ENCODE assay signal across 2 cellular contexts in genomic region chr11:64183890-64184289, GRCh38.
TF ChIP-seq lines count a peak whose summit lies in the region.

No MANE protein-coding gene starts in this region.

TF ChIP-seq in A549, 52 proteins besides CTCF, POLR2A, EP300 and RAD21 (continued from another document):
- TF ChIP-seq MAX (IDR thresholded peaks at IDR 0.05) (no peak), ZSCAN20 (CRISPR knock-in tag; IDR thresholded peaks at IDR 0.05) (no peak), GATA3 (IDR thresholded peaks at IDR 0.05; ENCODE audit: borderline replicate concordance) (no peak)
TF ChIP-seq in A549: peak in this region for 0.

TF ChIP-seq in WTC11, 78 proteins besides CTCF, POLR2A, EP300 and RAD21 (continued from another document):
- TF ChIP-seq PRDM15 (CRISPR knock-in tag; IDR thresholded peaks at IDR 0.05), result no peak
- TF ChIP-seq ZNF416 (CRISPR knock-in tag; IDR thresholded peaks at IDR 0.05), result no peak
- no peak for TF ChIP-seq ZSCAN18 (CRISPR knock-in tag; IDR thresholded peaks at IDR 0.05)
- TF ChIP-seq FOXP4 (CRISPR knock-in tag; IDR thresholded peaks at IDR 0.05), result no peak
- TF ChIP-seq E2F1 (CRISPR knock-in tag; IDR thresholded peaks at IDR 0.05), result no peak
- no peak for TF ChIP-seq HMGXB4 (CRISPR knock-in tag; IDR thresholded peaks at IDR 0.05)
- TF ChIP-seq FOXK1 (CRISPR knock-in tag; IDR thresholded peaks at IDR 0.05), result no peak
- no peak for TF ChIP-seq ZNF532 (CRISPR knock-in tag; IDR thresholded peaks at IDR 0.05; ENCODE audit: borderline replicate concordance)
- TF ChIP-seq MLX (CRISPR knock-in tag; IDR thresholded peaks at IDR 0.05), result no peak
- TF ChIP-seq SMAD3 (CRISPR knock-in tag; IDR thresholded peaks at IDR 0.05; ENCODE audit: borderline replicate concordance), result no peak
- no peak for TF ChIP-seq MYBL2 (CRISPR knock-in tag; IDR thresholded peaks at IDR 0.05)
- TF ChIP-seq ZNF219 (CRISPR knock-in tag; IDR thresholded peaks at IDR 0.05; ENCODE audit: borderline replicate concordance), result no peak
- TF ChIP-seq ZMAT4 (CRISPR knock-in tag; IDR thresholded peaks at IDR 0.05), result no peak
- TF ChIP-seq GRHL2 (CRISPR knock-in tag; IDR thresholded peaks at IDR 0.05; ENCODE audit: insufficient replicate concordance, severe bottlenecking), result no peak
- no peak for TF ChIP-seq TCF7 (CRISPR knock-in tag; IDR thresholded peaks at IDR 0.05; ENCODE audit: low read depth)
- no peak for TF ChIP-seq CREB1 (CRISPR knock-in tag; IDR thresholded peaks at IDR 0.05)
- TF ChIP-seq ZNF425 (CRISPR knock-in tag; conservative IDR thresholded peaks at IDR 0.05), result no peak
